ENCODE assay signal across 1 cellular context in genomic region chr19:57477191-57478008, GRCh38.
A peak's percentile ranks its signal among the peaks of the same experiment; 100 is the strongest.
TF ChIP-seq lines count a peak whose summit lies in the region.

ZNF772 (minus strand) TSS chr19:57477566; CDS start chr19:57477309, 257 bp downstream.

TF ChIP-seq in HepG2, 621 proteins besides CTCF, POLR2A, EP300 and RAD21 (continued from another document and continues in another):
- TF ChIP-seq PRDM10 (CRISPR knock-in tag; IDR thresholded peaks at IDR 0.05; ENCODE audit: low read depth) (no peak), HMGXB4 (CRISPR knock-in tag; IDR thresholded peaks at IDR 0.05; ENCODE audit: borderline replicate concordance in 1 of 2, low read depth in 1 of 2) (peak in 1 of 2 experiments; percentile 77; a peak in 2 of 4 replicates), MAFF (IDR thresholded peaks at IDR 0.05; ENCODE audit: low read depth, low read length) (no peak), BCL6 (CRISPR knock-in tag; IDR thresholded peaks at IDR 0.05) (peak; percentile 26), ATF1 (CRISPR knock-in tag; IDR thresholded peaks at IDR 0.05) (peak; percentile 87), FOXA3 (CRISPR knock-in tag; IDR thresholded peaks at IDR 0.05) (peak; percentile 18; the same call in 1 of the 2 replicates), MLX (CRISPR knock-in tag; IDR thresholded peaks at IDR 0.05) (0 out of 2 replicates have a peak, but pooled peaks have one; percentile 36), MTF2 (CRISPR knock-in tag; IDR thresholded peaks at IDR 0.05; ENCODE audit: borderline replicate concordance) (no peak), NCOA2 (CRISPR knock-in tag; IDR thresholded peaks at IDR 0.05) (0 out of 2 replicates have a peak, but pooled peaks have one; percentile 6), ZNF589 (CRISPR knock-in tag; conservative IDR thresholded peaks at IDR 0.05) (no peak), JUNB (CRISPR knock-in tag; IDR thresholded peaks at IDR 0.05; ENCODE audit: borderline replicate concordance) (no peak), ZNF17 (CRISPR knock-in tag; IDR thresholded peaks at IDR 0.05) (no peak), BRCA1 (CRISPR knock-in tag; IDR thresholded peaks at IDR 0.05) (no peak), RORA (CRISPR knock-in tag; IDR thresholded peaks at IDR 0.05) (no peak), ZBTB14 (CRISPR knock-in tag; IDR thresholded peaks at IDR 0.05) (no peak), ZIK1 (CRISPR knock-in tag; IDR thresholded peaks at IDR 0.05; ENCODE audit: borderline replicate concordance, low read depth) (0 out of 2 replicates have a peak, but pooled peaks have one; percentile 53), ETV5 (CRISPR knock-in tag; IDR thresholded peaks at IDR 0.05; ENCODE audit: borderline replicate concordance) (no peak; the same call in 1 of the 2 replicates), STAT5B (CRISPR knock-in tag; IDR thresholded peaks at IDR 0.05) (no peak), FOXJ3 (CRISPR knock-in tag; IDR thresholded peaks at IDR 0.05; ENCODE audit: borderline replicate concordance) (no peak), NFIB (CRISPR knock-in tag; IDR thresholded peaks at IDR 0.05; ENCODE audit: borderline replicate concordance) (no peak), ELF1 (CRISPR knock-in tag; IDR thresholded peaks at IDR 0.05) (peak; percentile 78), HMG20A (CRISPR knock-in tag; IDR thresholded peaks at IDR 0.05; ENCODE audit: borderline replicate concordance) (0 out of 2 replicates have a peak, but pooled peaks have one; percentile 11), ATAD3A (CRISPR knock-in tag; IDR thresholded peaks at IDR 0.05) (no peak), ZNF703 (CRISPR knock-in tag; IDR thresholded peaks at IDR 0.05; ENCODE audit: borderline replicate concordance) (no peak), TRIM22 (IDR thresholded peaks at IDR 0.05) (no peak), SAP130 (CRISPR knock-in tag; IDR thresholded peaks at IDR 0.05; ENCODE audit: low read depth) (peak; percentile 88), HOXA9 (CRISPR knock-in tag; IDR thresholded peaks at IDR 0.05; ENCODE audit: borderline replicate concordance) (no peak), SIX1 (CRISPR knock-in tag; IDR thresholded peaks at IDR 0.05; ENCODE audit: borderline replicate concordance) (no peak), SETDB1 (CRISPR knock-in tag; IDR thresholded peaks at IDR 0.05; ENCODE audit: borderline replicate concordance) (no peak; the same call in 1 of the 2 replicates), FLYWCH1 (CRISPR knock-in tag; IDR thresholded peaks at IDR 0.05) (no peak), ZNF430 (CRISPR knock-in tag; IDR thresholded peaks at IDR 0.05) (0 out of 2 replicates have a peak, but pooled peaks have one; percentile 30), ZBTB38 (CRISPR knock-in tag; IDR thresholded peaks at IDR 0.05) (no peak), ZNF12 (CRISPR knock-in tag; IDR thresholded peaks at IDR 0.05) (0 out of 2 replicates have a peak, but pooled peaks have one; percentile 10), HCFC1 (IDR thresholded peaks at IDR 0.05; ENCODE audit: low read depth, low read length) (peak; percentile 88), THRA (CRISPR knock-in tag; IDR thresholded peaks at IDR 0.05; ENCODE audit: borderline replicate concordance) (no peak), ETV6 (CRISPR knock-in tag; conservative IDR thresholded peaks at IDR 0.05) (no peak; the same call in 1 of the 2 replicates), DZIP1 (CRISPR knock-in tag; IDR thresholded peaks at IDR 0.05) (0 out of 2 replicates have a peak, but pooled peaks have one; percentile 78), HOXD1 (CRISPR knock-in tag; IDR thresholded peaks at IDR 0.05) (no peak), ZNF207 (IDR thresholded peaks at IDR 0.05; ENCODE audit: borderline replicate concordance) (no peak), SRSF4 (IDR thresholded peaks at IDR 0.05; ENCODE audit: low read depth, low read length, poor library complexity, severe bottlenecking) (no peak), EEA1 (CRISPR knock-in tag; IDR thresholded peaks at IDR 0.05; ENCODE audit: borderline replicate concordance) (no peak), ZNF878 (CRISPR knock-in tag; IDR thresholded peaks at IDR 0.05) (no peak), ZNF577 (CRISPR knock-in tag; IDR thresholded peaks at IDR 0.05; ENCODE audit: borderline replicate concordance, low read depth) (no peak), ZNF792 (CRISPR knock-in tag; IDR thresholded peaks at IDR 0.05) (no peak), ADNP (CRISPR knock-in tag; IDR thresholded peaks at IDR 0.05) (no peak), ZNF564 (CRISPR knock-in tag; IDR thresholded peaks at IDR 0.05) (no peak), MAF1 (CRISPR knock-in tag; IDR thresholded peaks at IDR 0.05; ENCODE audit: borderline replicate concordance) (no peak), NR1H2 (CRISPR knock-in tag; IDR thresholded peaks at IDR 0.05; ENCODE audit: borderline replicate concordance, low read depth) (peak; percentile 39; the same call in 1 of the 2 replicates), HHEX (CRISPR knock-in tag; IDR thresholded peaks at IDR 0.05) (no peak), ZNF224 (CRISPR knock-in tag; IDR thresholded peaks at IDR 0.05) (no peak), ZNF10 (CRISPR knock-in tag; IDR thresholded peaks at IDR 0.05; ENCODE audit: borderline replicate concordance, low read depth) (no peak), ZNF740 (CRISPR knock-in tag; IDR thresholded peaks at IDR 0.05) (0 out of 2 replicates have a peak, but pooled peaks have one; percentile 35), ZXDC (CRISPR knock-in tag; IDR thresholded peaks at IDR 0.05) (no peak)
